Comparison of ENCODE assay signal across 18 cellular contexts in the genomic region with DNA sequence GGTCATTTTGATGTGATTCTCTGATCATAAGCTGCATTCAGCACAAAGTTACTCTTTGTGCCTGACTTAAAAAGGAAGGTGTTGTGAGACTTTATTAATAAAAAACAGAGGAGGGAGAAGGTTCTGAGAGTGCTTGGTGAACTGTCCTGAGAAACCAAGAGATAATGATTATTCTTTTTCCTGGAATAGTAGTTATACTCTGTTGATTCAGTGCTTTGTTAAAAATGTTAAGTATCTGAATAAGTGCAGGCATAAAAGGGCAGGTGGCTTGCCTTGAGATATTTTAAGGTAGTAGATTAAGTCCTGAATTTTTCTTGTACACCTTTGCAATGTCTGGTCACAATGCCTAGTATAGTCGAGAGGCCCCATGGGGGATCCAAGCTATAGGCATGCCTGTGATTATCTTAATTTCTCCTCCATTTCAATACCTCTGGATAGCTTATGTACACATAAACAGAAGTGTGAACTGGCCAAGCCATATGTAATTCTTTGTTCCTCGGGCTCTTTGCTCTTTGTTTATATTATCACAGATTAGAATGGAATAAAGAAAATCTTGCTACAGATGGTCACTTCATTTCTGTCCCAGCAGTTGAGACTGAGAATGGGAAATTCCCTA. TPM values are rescaled to one million over a fixed set of nuclear protein-coding genes. Genes with fewer than 3 reads are reported as not detected.
DNase-seq lines count a peak whose midpoint lies in the region; ATAC-seq, FAIRE-seq and TF ChIP-seq lines count a peak whose summit lies in the region.
"Had no signal": no experiment of that assay in that cellular context is flagged by ENCODE, and none has a peak within 500 bp of the region (broad histone marks: within the 10 kb centered on the region; RNA-seq: fewer than 3 reads in every experiment).

No MANE protein-coding gene starts in this region.

- H3K27me3 Mint-ChIP-seq in endodermal cell (ENCODE audit: insufficient read depth) (no peaks in the 10 kb centered on the region), nephron progenitor cell (ENCODE audit: low read depth, poor library complexity) (no peaks in the 10 kb centered on the region)

- no peaks in the 10 kb centered on the region for H3K79me2 ChIP-seq in KMS-11 (ENCODE audit: insufficient read depth, low read depth)

- TF ChIP-seq CTCF in KMS-11 (conservative IDR thresholded peaks at IDR 0.05; ENCODE audit: low read depth, low read length) (no peak), endodermal cell (conservative IDR thresholded peaks at IDR 0.05) (no peak), nephron progenitor cell (IDR thresholded peaks at IDR 0.05) (no peak)

- TF ChIP-seq POLR2A in GM12892 (IDR thresholded peaks at IDR 0.05; ENCODE audit: low read depth, low read length) = no peak

- H3K36me3 Mint-ChIP-seq in endodermal cell (ENCODE audit: low read depth) = no peaks in the 10 kb centered on the region
- H3K36me3 Mint-ChIP-seq in nephron progenitor cell (ENCODE audit: low read depth) = peaks cover 60% of the 10 kb centered on the region
- H3K36me3 Mint-ChIP-seq: CD8-positive, alpha-beta T cell had no signal

- H3K4me1 ChIP-seq in KMS-11 (ENCODE audit: low read depth, poor library complexity, severe bottlenecking) (peaks cover 81% of the 10 kb centered on the region), endodermal cell (ENCODE audit: control insufficient read depth, insufficient read depth, low read length) (no peaks in the 10 kb centered on the region)

- H3K9me3 ChIP-seq in endodermal cell (ENCODE audit: control insufficient read depth, low read length) = no peaks in the 10 kb centered on the region
- H3K9me3 ChIP-seq: MG63 had no signal

- H3K27ac ChIP-seq in KMS-11 (peak overlapping the region; percentile 49), endodermal cell (ENCODE audit: low read depth, low read length) (peak overlapping the region; percentile 68)

- H3K4me2 ChIP-seq in KMS-11 = peak overlapping the region; percentile 97

- H3K4me1 Mint-ChIP-seq in endodermal cell (peaks cover 9% of the 10 kb centered on the region), nephron progenitor cell (peaks cover 31% of the 10 kb centered on the region)

- no peak for FAIRE-seq in GM12892 (lab: Jason Lieb, UNC)

- peak; percentile 86 for DNase-seq in NCI-H748 (lab: John Stamatoyannopoulos, UW; ENCODE audit: unreplicated experiment)
- DNase-seq in endodermal cell = no peak
- no peak for DNase-seq in nephron progenitor cell
- no peak for DNase-seq in GM12892 (ENCODE audit: insufficient read length)
- DNase-seq in activated T-cell treated with anti-CD3 and anti-CD28 coated beads, Interleukin-2, amount 50 U/mL, for 48 hours = no peak
- no peak for DNase-seq in activated CD4-positive, alpha-beta T cell treated with anti-CD3 and anti-CD28 coated beads, Interleukin-2, amount 50 U/mL, for 48 hours
- DNase-seq: activated naive CD4-positive, alpha-beta T cell treated with anti-CD3 and anti-CD28 coated beads, Interleukin-2, amount 50 U/mL, for 16 hours; activated T-cell treated with anti-CD3 and anti-CD28 coated beads, Interleukin-2, amount 50 U/mL, for 72 hours; CD8-positive, alpha-beta T cell; effector CD4-positive, alpha-beta T cell; left ventricle myocardium superior; MG63; NCI-H1694 treated with DMSO at 0.1 percent for 48 hours; NCI-H446; nucleus accumbens; stimulated activated CD4-positive, alpha-beta T cell treated with anti-CD3 and anti-CD28 coated beads, Interleukin-12 subunit alpha, Interleukin-12 subunit beta, amount 100 ng/mL, for 4 hours had no signal

- no peaks in the 10 kb centered on the region for H3K9me3 Mint-ChIP-seq in endodermal cell
- H3K9me3 Mint-ChIP-seq in nephron progenitor cell = no peaks in the 10 kb centered on the region
- H3K9me3 Mint-ChIP-seq: activated T-cell treated with anti-CD3 and anti-CD28 coated beads, Interleukin-2, amount 50 U/mL, for 72 hours; CD8-positive, alpha-beta T cell had no signal

- H3K4me3 ChIP-seq in KMS-11 (IDR thresholded peaks at IDR 0.05; ENCODE audit: insufficient read depth, low read depth, low read length) (no peak overlapping the region), endodermal cell (ENCODE audit: low read length) (no peak overlapping the region)
- H3K4me3 ChIP-seq: MG63 had no signal

- H3K4me3 Mint-ChIP-seq in endodermal cell (no peak overlapping the region), nephron progenitor cell (no peak overlapping the region)
- H3K4me3 Mint-ChIP-seq: activated T-cell treated with anti-CD3 and anti-CD28 coated beads, Interleukin-2, amount 50 U/mL, for 72 hours; CD8-positive, alpha-beta T cell had no signal

- H3K36me3 ChIP-seq in KMS-11 (ENCODE audit: insufficient read depth) (no peaks in the 10 kb centered on the region), endodermal cell (ENCODE audit: control insufficient read depth, insufficient read depth, low read length) (no peaks in the 10 kb centered on the region)
- H3K36me3 ChIP-seq: MG63 had no signal

- H2AFZ ChIP-seq in KMS-11 (ENCODE audit: low read depth) = no peak overlapping the region

- H3K27me3 ChIP-seq in KMS-11 (ENCODE audit: insufficient read depth, low read depth) = no peaks in the 10 kb centered on the region
- no peaks in the 10 kb centered on the region for H3K27me3 ChIP-seq in endodermal cell (ENCODE audit: control insufficient read depth, insufficient read depth, low read length, poor library complexity, severe bottlenecking)

- WGBS in endodermal cell (ENCODE audit: insufficient coverage in 1 of 2, insufficient read length in 1 of 2), 2 experiments = 39 to 90% methylated on average over 1 to 2 of the region's 2 CpGs

- H3K27ac Mint-ChIP-seq in endodermal cell (no peak overlapping the region), nephron progenitor cell (peak overlapping the region; percentile 80)
- H3K27ac Mint-ChIP-seq: activated T-cell treated with anti-CD3 and anti-CD28 coated beads, Interleukin-2, amount 50 U/mL, for 72 hours; CD8-positive, alpha-beta T cell had no signal

- ATAC-seq in GM21529 (IDR thresholded peaks at IDR 0.05; ENCODE audit: unreplicated experiment) = no peak
- ATAC-seq: activated T-cell treated with anti-CD3 and anti-CD28 coated beads, Interleukin-2, amount 50 U/mL, for 72 hours; CD8-positive, alpha-beta T cell; left ventricle myocardium superior had no signal

- H4K20me1 ChIP-seq in KMS-11 (ENCODE audit: insufficient read depth) = no peaks in the 10 kb centered on the region

- H3K9ac ChIP-seq in KMS-11 = peak overlapping the region; percentile 22; the same call in 1 of the 2 replicates
- no peak overlapping the region for H3K9ac ChIP-seq in endodermal cell (ENCODE audit: extremely low read depth, low read length, poor library complexity, severe bottlenecking)

RNA-seq across cellular contexts. Expression of gene SOBP, which starts 50.0 kb away (rescaled TPM):
- total RNA-seq in endodermal cell = 1 to 10 TPM; 1.5 to 1.9 TPM
- polyA plus RNA-seq in endodermal cell (2013, experiment 1 of 2) = 11.8 TPM
- polyA plus RNA-seq in endodermal cell (2013, experiment 2 of 2) = 14.2 TPM
- polyA plus RNA-seq in GM12892 (2012; ENCODE audit: missing spikeins) = 0.19 TPM
